ENCODE assay signal across 10 cellular contexts in genomic region chr12:40208707-40209106, GRCh38. TPM values are rescaled to one million over a fixed set of nuclear protein-coding genes. Genes with fewer than 3 reads are reported as not detected.
A peak's percentile ranks its signal among the peaks of the same experiment; 100 is the strongest.
DNase-seq lines count a peak whose midpoint lies in the region; ATAC-seq and TF ChIP-seq lines count a peak whose summit lies in the region.
"Had no signal": no experiment of that assay in that cellular context is flagged by ENCODE, and none has a peak within 500 bp of the region (broad histone marks: within the 10 kb centered on the region; RNA-seq: fewer than 3 reads in every experiment).

No MANE protein-coding gene starts in this region.

- H3K36me3 ChIP-seq in mucosa of descending colon (ENCODE audit: low read depth) = no peaks in the 10 kb centered on the region
- H3K36me3 ChIP-seq in hepatocyte (replicated peaks; ENCODE audit: insufficient read depth, low read depth) = no peaks in the 10 kb centered on the region

- H3K4me1 ChIP-seq in mucosa of descending colon (ENCODE audit: low read depth) (no peaks in the 10 kb centered on the region), hepatocyte (ENCODE audit: insufficient read depth) (no peaks in the 10 kb centered on the region)

- H3K9me3 ChIP-seq in mucosa of descending colon = peaks cover 3% of the 10 kb centered on the region
- peaks cover 5% of the 10 kb centered on the region for H3K9me3 ChIP-seq in hepatocyte (ENCODE audit: low read depth)

- intact Hi-C loops in mucosa of descending colon (cut with DNase I, micrococcal nuclease) = no loop called here

- no peaks in the 10 kb centered on the region for H3K9me2 ChIP-seq in hepatocyte (replicated peaks; ENCODE audit: insufficient read depth)

- no peaks in the 10 kb centered on the region for H4K20me1 ChIP-seq in hepatocyte (ENCODE audit: insufficient read depth, poor library complexity, severe bottlenecking)

- no peaks in the 10 kb centered on the region for H3K27me3 ChIP-seq in hepatocyte

- 40% methylated on average over 2 of the region's 2 CpGs for WGBS in hepatocyte (ENCODE audit: low lambda C conversion rate, missing lambda C conversion rate)

- H3K4me3 ChIP-seq in mucosa of descending colon (no peak overlapping the region), hepatocyte (no peak overlapping the region)

- H3K4me1 Mint-ChIP-seq in IgD-negative memory B cell = peaks cover 18 to 19% (median 18%) of the 10 kb centered on the region in 3 donors

- H3K4me2 ChIP-seq in hepatocyte = no peak overlapping the region

- peak overlapping the region; percentile 69 to 89 (median 74) for H3K27ac Mint-ChIP-seq in IgD-negative memory B cell

- H2AFZ ChIP-seq in hepatocyte = no peak overlapping the region

- peak overlapping the region; percentile 0 to 72 (median 59) for H3K4me3 Mint-ChIP-seq in IgD-negative memory B cell

- TF ChIP-seq CTCF in mucosa of descending colon (IDR thresholded peaks at IDR 0.05) (no peak), hepatocyte (IDR thresholded peaks at IDR 0.05; ENCODE audit: poor library complexity) (no peak)

- no peaks in the 10 kb centered on the region for H3K36me3 Mint-ChIP-seq in IgD-negative memory B cell

- no peak overlapping the region for H3K27ac ChIP-seq in hepatocyte

- no peaks in the 10 kb centered on the region for H3K79me2 ChIP-seq in hepatocyte

- no peaks in the 10 kb centered on the region for H3K9me3 Mint-ChIP-seq in IgD-negative memory B cell

- DNase-seq in mucosa of descending colon (peak in 1 of 3 donors; percentile 19), hepatocyte (ENCODE audit: low spot score) (no peak), epidermal melanocyte (ENCODE audit: insufficient read length, low spot score) (no peak), NCI-H774 (lab: John Stamatoyannopoulos, UW) (no peak)
- DNase-seq in activated CD4-positive, CD25-positive, alpha-beta regulatory T cell (lab: John Stamatoyannopoulos, UW) = no peak
- DNase-seq: EL had no signal

- ATAC-seq in GM19023 (IDR thresholded peaks at IDR 0.05; ENCODE audit: unreplicated experiment) (peak; percentile 92), HG02642 (IDR thresholded peaks at IDR 0.05; ENCODE audit: poor library complexity, unreplicated experiment) (peak; percentile 92), mucosa of descending colon (peak; percentile 52)

- no peaks in the 10 kb centered on the region for H3K27me3 Mint-ChIP-seq in IgD-negative memory B cell

RNA-seq across cellular contexts. Expression of gene LRRK2, which starts 16.1 kb away (rescaled TPM):
- polyA plus RNA-seq in IgD-negative memory B cell (6.8 TPM), hepatocyte (0.13 and 0.76 TPM in 2 replicates)
- total RNA-seq in mucosa of descending colon (10 to 100 TPM in 1 of 3 donors, 1 to 10 TPM in 2; 1.6 to 15.7 (median 3.3) TPM), hepatocyte (2.4 and 4.9 TPM in 2 replicates)
- total RNA-seq: T-helper 1 cell treated with Interleukin-12 subunit alpha and Interleukin-12 subunit beta and Interleukin-4 antibody, amounts not matched to agents 30 ng/mL and 1 ng/mL, for 36 hours had no signal
